Comparison of ENCODE assay signal across 8 cellular contexts in the genomic region with DNA sequence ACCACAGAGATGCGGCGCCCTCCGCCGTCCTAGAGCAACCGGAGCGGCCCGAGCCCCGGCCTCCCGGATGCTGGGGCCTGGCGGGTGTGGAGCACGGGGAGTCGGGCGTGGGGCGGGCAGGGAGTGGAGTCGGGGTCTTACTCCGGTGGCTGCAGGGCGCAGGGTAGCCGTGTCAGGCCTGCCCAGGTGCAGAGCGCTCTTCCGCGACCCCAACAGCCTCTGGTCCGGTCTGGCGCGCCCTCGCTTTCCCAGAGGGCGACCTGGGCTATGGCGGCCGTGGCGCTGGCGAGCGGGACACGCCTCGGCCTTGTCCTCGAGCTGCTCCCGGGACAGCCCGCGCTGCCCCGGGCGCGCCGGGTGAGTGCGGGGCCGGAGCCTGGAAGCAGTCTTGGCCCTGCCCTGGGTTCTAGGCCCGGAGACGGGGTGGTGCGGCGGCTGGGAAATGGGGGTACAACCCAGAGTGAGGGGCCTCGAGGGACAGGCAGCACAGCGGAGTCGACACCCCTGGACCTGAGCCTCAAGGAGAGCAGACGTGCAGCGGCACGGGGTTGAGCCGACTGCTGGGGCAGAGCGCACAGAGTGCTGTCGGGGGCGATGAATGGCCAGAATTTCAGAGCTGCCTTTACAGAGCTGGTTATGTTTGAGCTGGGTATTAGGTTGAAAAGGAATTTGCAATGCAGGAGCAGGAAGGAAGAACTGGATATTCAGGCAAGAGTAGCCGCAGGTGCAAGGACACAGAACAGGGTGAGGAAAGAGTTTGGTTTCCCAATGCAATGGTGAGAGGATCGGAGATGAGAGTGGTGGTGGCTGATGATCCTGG. TPM values are rescaled to one million over a fixed set of nuclear protein-coding genes. Genes with fewer than 3 reads are reported as not detected.
DNase-seq lines count a peak whose midpoint lies in the region; ATAC-seq and TF ChIP-seq lines count a peak whose summit lies in the region.

Gene ZNF662 (plus strand): TSS at position 58 of the 820 bp plus-strand sequence. CDS start 1,973 bp downstream, outside the sequence.

- peaks cover 0 to 5% of the 10 kb centered on the region in 2 donors for H3K9me3 ChIP-seq in CD4-positive, alpha-beta memory T cell (ENCODE audit: control insufficient read depth in 1 of 2, low read length in 2 of 2)
- peaks cover 3% of the 10 kb centered on the region for H3K9me3 ChIP-seq in T-helper 17 cell (ENCODE audit: control insufficient read depth, low read length, poor library complexity, severe bottlenecking)
- H3K9me3 ChIP-seq in mucosa of rectum (ENCODE audit: control insufficient read depth in 2 of 2, low read length in 2 of 2) = no peaks in the 10 kb centered on the region
- H3K9me3 ChIP-seq in tibial artery = peaks cover 0 to 7% (median 3%) of the 10 kb centered on the region in 3 donors

- peaks cover 4 to 10% (median 5%) of the 10 kb centered on the region in 4 donors for H3K4me1 Mint-ChIP-seq in CD4-positive, alpha-beta memory T cell
- peaks cover 10% of the 10 kb centered on the region for H3K4me1 Mint-ChIP-seq in T-helper 17 cell

- H3K4me3 ChIP-seq in CD4-positive, alpha-beta memory T cell (ENCODE audit: low read length in 2 of 2) = no peak within 1 kb of the TSS
- H3K4me3 ChIP-seq in dorsolateral prefrontal cortex (peak within 1 kb of the TSS; percentile 52 to 93 (median 81)), mucosa of rectum (ENCODE audit: low read length in 2 of 2) (peak within 1 kb of the TSS; percentile 53 to 73), tibial artery (peak within 1 kb of the TSS; percentile 67 to 84)

- H3K27ac Mint-ChIP-seq in CD4-positive, alpha-beta memory T cell = peak within 1 kb of the TSS in 2 of 7 donors; percentile 48 to 81
- no peak within 1 kb of the TSS for H3K27ac Mint-ChIP-seq in T-helper 17 cell

- H3K4me3 Mint-ChIP-seq in CD4-positive, alpha-beta memory T cell = peak within 1 kb of the TSS; percentile 68 to 78 (median 74)
- peak within 1 kb of the TSS; percentile 81 for H3K4me3 Mint-ChIP-seq in T-helper 17 cell

- peaks cover 5 to 16% of the 10 kb centered on the region in 2 donors for H3K36me3 Mint-ChIP-seq in CD4-positive, alpha-beta memory T cell
- peaks cover 4% of the 10 kb centered on the region for H3K36me3 Mint-ChIP-seq in T-helper 17 cell (ENCODE audit: low read depth)

- POLR2A ChIA-PET in CD4-positive, alpha-beta memory T cell (lab: Charles Lee; ENCODE audit: partially characterized antibody) = no interaction called here

- no peak within 1 kb of the TSS for H3K27ac ChIP-seq in CD4-positive, alpha-beta memory T cell (ENCODE audit: low read depth, low read length)
- H3K27ac ChIP-seq in dorsolateral prefrontal cortex (peak within 1 kb of the TSS in 47 of 59 donors; percentile 9 to 89 (median 60)), mucosa of rectum (ENCODE audit: low read depth in 2 of 2, low read length in 2 of 2) (peak within 1 kb of the TSS in 1 of 2 donors; percentile 6), tibial artery (peak within 1 kb of the TSS; percentile 75 to 76)

- H3K9ac ChIP-seq in mucosa of rectum (ENCODE audit: low read depth in 1 of 2, low read length in 2 of 2) = peak within 1 kb of the TSS; percentile 56 to 73

- peak; percentile 36 for ATAC-seq in T-helper 17 cell
- ATAC-seq in HG03460 (IDR thresholded peaks at IDR 0.05; ENCODE audit: unreplicated experiment) = no peak
- ATAC-seq in GM18909 (IDR thresholded peaks at IDR 0.05; ENCODE audit: poor library complexity, unreplicated experiment) = no peak

- no peaks in the 10 kb centered on the region for H3K36me3 ChIP-seq in CD4-positive, alpha-beta memory T cell (ENCODE audit: insufficient read depth, low read length)
- H3K36me3 ChIP-seq in mucosa of rectum (ENCODE audit: control insufficient read depth in 2 of 2, insufficient read depth in 2 of 2, low read length in 2 of 2) (peaks cover 5 to 9% of the 10 kb centered on the region in 2 donors), tibial artery (peaks cover 24 to 37% (median 33%) of the 10 kb centered on the region in 3 donors)

- peaks cover 30 to 42% of the 10 kb centered on the region in 2 donors for H3K27me3 Mint-ChIP-seq in CD4-positive, alpha-beta memory T cell
- H3K27me3 Mint-ChIP-seq in T-helper 17 cell = peaks cover 32% of the 10 kb centered on the region

- H3K4me1 ChIP-seq in CD4-positive, alpha-beta memory T cell (ENCODE audit: insufficient read depth, low read length) = no peaks in the 10 kb centered on the region
- H3K4me1 ChIP-seq in mucosa of rectum (ENCODE audit: control insufficient read depth in 2 of 2, insufficient read depth in 2 of 2, low read length in 2 of 2) = peaks cover 0 to 9% of the 10 kb centered on the region in 2 donors
- H3K4me1 ChIP-seq in tibial artery = peaks cover 0 to 21% (median 12%) of the 10 kb centered on the region in 4 donors

- TF ChIP-seq CTCF in dorsolateral prefrontal cortex (IDR thresholded peaks at IDR 0.05 in 54 of 56, conservative IDR thresholded peaks at IDR 0.05 in 2 of 56; ENCODE audit: low read depth in 1 of 56, partially characterized antibody in 56 of 56) (peak in 15 of 56 donors; percentile 3 to 38 (median 23)), tibial artery (IDR thresholded peaks at IDR 0.05) (no peak)

- CTCF ChIA-PET in CD4-positive, alpha-beta memory T cell (lab: Charles Lee; ENCODE audit: partially characterized antibody) = no interaction called here

- H3K27me3 ChIP-seq in CD4-positive, alpha-beta memory T cell (ENCODE audit: insufficient read depth, low read length) = peaks cover 9% of the 10 kb centered on the region
- H3K27me3 ChIP-seq in dorsolateral prefrontal cortex = no peaks in the 10 kb centered on the region
- no peaks in the 10 kb centered on the region for H3K27me3 ChIP-seq in mucosa of rectum (ENCODE audit: control insufficient read depth in 2 of 2, insufficient read depth in 2 of 2, low read length in 2 of 2)
- H3K27me3 ChIP-seq in tibial artery = no peaks in the 10 kb centered on the region

- peaks cover 3 to 38% (median 24%) of the 10 kb centered on the region in 8 donors for H3K9me3 Mint-ChIP-seq in CD4-positive, alpha-beta memory T cell

- intact Hi-C loops in CD4-positive, alpha-beta memory T cell (cut with micrococcal nuclease) = no loop called here
- intact Hi-C loops in dorsolateral prefrontal cortex (cut with DNase I) = no loop called here
- intact Hi-C loops in tibial artery (cut with DNase I; ENCODE audit: low total_unique reads) = no loop called here

- DNase-seq in CD4-positive, alpha-beta memory T cell = no peak
- DNase-seq in T-helper 17 cell = no peak
- DNase-seq in dorsolateral prefrontal cortex = peak; percentile 33 to 89 (median 60)
- peak; percentile 42 to 78 for DNase-seq in tibial artery
- DNase-seq in NK-92 (lab: John Stamatoyannopoulos, UW; ENCODE audit: unreplicated experiment) = no peak

RNA-seq across cellular contexts. Expression of gene ZNF662, which starts in this region (rescaled TPM):
- total RNA-seq in CD4-positive, alpha-beta memory T cell = 1 to 10 TPM; 2.1 to 2.7 TPM
- polyA plus RNA-seq in CD4-positive, alpha-beta memory T cell = under 1 TPM in 1 of 2 donors, not detected in 1; 0.07 TPM
- total RNA-seq in T-helper 17 cell (1 to 10 TPM in 1 of 2 donors, under 1 TPM in 1; 0.94 to 1.4 TPM), dorsolateral prefrontal cortex (10 to 100 TPM in 114 of 120 experiments, 1 to 10 TPM in 6; 7.3 to 26.0 (median 14.9) TPM)

Comparison
In these comparisons a context has a peak if more than half of its experiments do, and no peak if none do; other contexts are left out.
1. DNase-seq: peak in dorsolateral prefrontal cortex (10 of 10) and tibial artery (2 of 2); none in CD4-positive, alpha-beta memory T cell (0 of 5), T-helper 17 cell (0 of 3) and NK-92 (single experiment).
2. H3K4me3 ChIP-seq: peak in dorsolateral prefrontal cortex (59 of 59), mucosa of rectum (2 of 2) and tibial artery (2 of 2); none in CD4-positive, alpha-beta memory T cell (0 of 2).